25 cellular contexts compared by ENCODE assay signal in genomic region chr13:85521586-85521985, GRCh38.
DNase-seq lines count a peak whose midpoint lies in the region.
"Had no signal": no experiment of that assay in that cellular context is flagged by ENCODE, and none has a peak within 500 bp of the region (broad histone marks: within the 10 kb centered on the region; RNA-seq: fewer than 3 reads in every experiment).

No MANE protein-coding gene starts in this region.

- no peak overlapping the region for H3K4me3 Mint-ChIP-seq in activated naive CD8-positive, alpha-beta T cell treated with anti-CD3 and anti-CD28 coated beads for 36 hours
- H3K4me3 Mint-ChIP-seq: activated CD8-positive, alpha-beta T cell treated with anti-CD3 and anti-CD28 coated beads for 36 hours; activated naive CD4-positive, alpha-beta T cell treated with anti-CD3 and anti-CD28 coated beads, Interleukin-2, amount 50 U/mL, for 24 hours; activated T-cell treated with anti-CD3 and anti-CD28 coated beads, Interleukin-2, amount 50 U/mL, for 24 hours; HFFc6; neural progenitor cell; WTC11 had no signal

- DNase-seq in NCI-H2227 (lab: John Stamatoyannopoulos, UW; ENCODE audit: unreplicated experiment): peak; percentile 33
- no peak for DNase-seq in NCI-H2227 treated with DMSO at 0.1 percent for 48 hours (lab: John Stamatoyannopoulos, UW)
- peak; percentile 85 to 98 for DNase-seq in NCI-H2081 (lab: John Stamatoyannopoulos, UW)
- peak; percentile 98 for DNase-seq in NCI-H748 (lab: John Stamatoyannopoulos, UW; ENCODE audit: unreplicated experiment)
- DNase-seq in AML-193 (lab: John Stamatoyannopoulos, UW): no peak
- no peak for DNase-seq in NCI-H2171 treated with DMSO at 0.1 percent for 48 hours (lab: John Stamatoyannopoulos, UW)
- no peak for DNase-seq in activated naive CD8-positive, alpha-beta T cell treated with anti-CD3 and anti-CD28 coated beads for 36 hours
- DNase-seq: 8988T; activated CD8-positive, alpha-beta T cell treated with anti-CD3 and anti-CD28 coated beads for 36 hours; activated T-cell treated with anti-CD3 and anti-CD28 coated beads, Interleukin-2, amount 50 U/mL, for 24 hours; BE2C; Calu3; effector CD8-positive, alpha-beta T cell; GF-D8; HFFc6; MG63; NCI-H82; psoas muscle; upper lobe of right lung had no signal

- no peaks in the 10 kb centered on the region for H3K27me3 ChIP-seq in neuron (ENCODE audit: insufficient read depth, low read length)
- H3K27me3 ChIP-seq: BE2C, MG63, neural progenitor cell, SJSA1, upper lobe of right lung had no signal

- H3K4me1 ChIP-seq in neuron (ENCODE audit: insufficient read depth, low read length): no peaks in the 10 kb centered on the region
- H3K4me1 ChIP-seq: BE2C, neural progenitor cell, psoas muscle had no signal

- H3K4me3 ChIP-seq in neuron (ENCODE audit: low read length): no peak overlapping the region
- H3K4me3 ChIP-seq: MG63, neural progenitor cell, psoas muscle, SJSA1, skin epidermis, upper lobe of right lung had no signal

- H3K36me3 Mint-ChIP-seq in activated naive CD8-positive, alpha-beta T cell treated with anti-CD3 and anti-CD28 coated beads for 36 hours: no peaks in the 10 kb centered on the region
- H3K36me3 Mint-ChIP-seq: activated naive CD4-positive, alpha-beta T cell treated with anti-CD3 and anti-CD28 coated beads, Interleukin-2, amount 50 U/mL, for 24 hours; neural progenitor cell; WTC11 had no signal

- H2AFZ ChIP-seq in neuron (ENCODE audit: low read depth, low read length): peak overlapping the region; percentile 13
- H2AFZ ChIP-seq: neural progenitor cell had no signal

- no peaks in the 10 kb centered on the region for H3K36me3 ChIP-seq in neuron (ENCODE audit: insufficient read depth, low read length)
- H3K36me3 ChIP-seq: BE2C, MG63, neural progenitor cell, SJSA1, upper lobe of right lung had no signal

- H3K9me3 Mint-ChIP-seq in activated naive CD8-positive, alpha-beta T cell treated with anti-CD3 and anti-CD28 coated beads for 36 hours: no peaks in the 10 kb centered on the region
- H3K9me3 Mint-ChIP-seq: activated CD8-positive, alpha-beta T cell treated with anti-CD3 and anti-CD28 coated beads for 36 hours; activated naive CD4-positive, alpha-beta T cell treated with anti-CD3 and anti-CD28 coated beads, Interleukin-2, amount 50 U/mL, for 24 hours; activated T-cell treated with anti-CD3 and anti-CD28 coated beads, Interleukin-2, amount 50 U/mL, for 24 hours; HFFc6; neural progenitor cell; WTC11 had no signal

- H3K9me3 ChIP-seq in neuron (ENCODE audit: low read length): no peaks in the 10 kb centered on the region
- H3K9me3 ChIP-seq: BE2C, MG63, psoas muscle, SJSA1, upper lobe of right lung had no signal

- H3K4me1 Mint-ChIP-seq in activated naive CD8-positive, alpha-beta T cell treated with anti-CD3 and anti-CD28 coated beads for 36 hours: no peaks in the 10 kb centered on the region
- H3K4me1 Mint-ChIP-seq: activated naive CD4-positive, alpha-beta T cell treated with anti-CD3 and anti-CD28 coated beads, Interleukin-2, amount 50 U/mL, for 24 hours; neural progenitor cell; WTC11 had no signal

- H3K27me3 Mint-ChIP-seq in activated naive CD8-positive, alpha-beta T cell treated with anti-CD3 and anti-CD28 coated beads for 36 hours: no peaks in the 10 kb centered on the region
- H3K27me3 Mint-ChIP-seq: activated CD8-positive, alpha-beta T cell treated with anti-CD3 and anti-CD28 coated beads for 36 hours; activated naive CD4-positive, alpha-beta T cell treated with anti-CD3 and anti-CD28 coated beads, Interleukin-2, amount 50 U/mL, for 24 hours; activated T-cell treated with anti-CD3 and anti-CD28 coated beads, Interleukin-2, amount 50 U/mL, for 24 hours had no signal

- no peak overlapping the region for H3K27ac Mint-ChIP-seq in activated naive CD8-positive, alpha-beta T cell treated with anti-CD3 and anti-CD28 coated beads for 36 hours
- H3K27ac Mint-ChIP-seq: activated CD8-positive, alpha-beta T cell treated with anti-CD3 and anti-CD28 coated beads for 36 hours; activated naive CD4-positive, alpha-beta T cell treated with anti-CD3 and anti-CD28 coated beads, Interleukin-2, amount 50 U/mL, for 24 hours; activated T-cell treated with anti-CD3 and anti-CD28 coated beads, Interleukin-2, amount 50 U/mL, for 24 hours; HFFc6; neural progenitor cell; WTC11 had no signal

Comparison
In these comparisons a context has a peak if more than half of its experiments do, and no peak if none do; other contexts are left out.
1. DNase-seq: peak in NCI-H2227 (single experiment), NCI-H2081 (2 of 2) and NCI-H748 (single experiment); none in NCI-H2227 treated with DMSO at 0.1 percent for 48 hours (single experiment), AML-193 (0 of 2), NCI-H2171 treated with DMSO at 0.1 percent for 48 hours (single experiment) and activated naive CD8-positive, alpha-beta T cell treated with anti-CD3 and anti-CD28 coated beads for 36 hours (single experiment).